8 cellular contexts compared by ENCODE assay signal in the genomic region with DNA sequence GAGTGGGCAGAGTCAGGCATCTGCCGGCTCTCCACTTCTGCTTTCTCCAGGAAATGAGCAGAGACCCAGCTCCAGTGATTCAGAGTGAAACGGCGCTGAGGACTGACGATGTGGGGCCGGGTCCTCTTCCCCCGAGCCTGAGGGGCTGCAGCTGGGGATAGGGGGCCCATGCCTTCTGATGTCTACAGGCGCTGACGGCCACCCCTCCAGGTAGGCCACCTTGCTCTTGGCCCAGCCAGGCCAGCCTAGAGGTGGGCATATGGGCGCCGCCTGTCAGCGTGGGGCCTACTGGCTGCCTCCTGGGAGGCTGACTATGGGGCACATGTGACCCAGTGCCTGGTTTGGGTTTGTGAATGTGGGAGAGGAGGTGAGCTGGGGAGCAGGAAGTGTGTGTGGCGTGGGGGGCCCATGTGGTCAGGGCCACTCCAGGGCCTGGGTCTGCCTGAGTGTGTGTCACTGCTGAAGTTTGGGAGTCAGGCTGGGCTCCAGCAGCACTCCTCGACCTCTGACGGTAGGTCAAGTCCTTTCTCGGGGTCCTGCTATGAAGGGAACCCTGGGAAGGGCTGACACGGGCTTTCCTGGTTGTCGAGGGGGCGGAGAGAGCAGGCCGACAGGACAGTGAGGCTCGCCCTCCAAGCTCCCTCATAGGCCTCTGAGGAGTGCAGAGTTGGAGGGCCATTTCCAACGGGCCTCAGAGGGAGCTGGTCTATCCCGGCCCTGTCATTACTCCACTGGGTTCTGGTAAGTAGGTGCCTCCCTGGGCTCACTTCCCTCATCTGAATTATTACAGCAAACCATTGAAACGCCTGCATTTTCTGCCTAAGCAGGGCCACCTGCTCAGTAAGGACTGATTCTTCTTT. TPM values are rescaled to one million over a fixed set of nuclear protein-coding genes. Genes with fewer than 3 reads are reported as not detected.
A peak's percentile ranks its signal among the peaks of the same experiment; 100 is the strongest.
DNase-seq lines count a peak whose midpoint lies in the region; ATAC-seq and TF ChIP-seq lines count a peak whose summit lies in the region.

A gene with protein sequence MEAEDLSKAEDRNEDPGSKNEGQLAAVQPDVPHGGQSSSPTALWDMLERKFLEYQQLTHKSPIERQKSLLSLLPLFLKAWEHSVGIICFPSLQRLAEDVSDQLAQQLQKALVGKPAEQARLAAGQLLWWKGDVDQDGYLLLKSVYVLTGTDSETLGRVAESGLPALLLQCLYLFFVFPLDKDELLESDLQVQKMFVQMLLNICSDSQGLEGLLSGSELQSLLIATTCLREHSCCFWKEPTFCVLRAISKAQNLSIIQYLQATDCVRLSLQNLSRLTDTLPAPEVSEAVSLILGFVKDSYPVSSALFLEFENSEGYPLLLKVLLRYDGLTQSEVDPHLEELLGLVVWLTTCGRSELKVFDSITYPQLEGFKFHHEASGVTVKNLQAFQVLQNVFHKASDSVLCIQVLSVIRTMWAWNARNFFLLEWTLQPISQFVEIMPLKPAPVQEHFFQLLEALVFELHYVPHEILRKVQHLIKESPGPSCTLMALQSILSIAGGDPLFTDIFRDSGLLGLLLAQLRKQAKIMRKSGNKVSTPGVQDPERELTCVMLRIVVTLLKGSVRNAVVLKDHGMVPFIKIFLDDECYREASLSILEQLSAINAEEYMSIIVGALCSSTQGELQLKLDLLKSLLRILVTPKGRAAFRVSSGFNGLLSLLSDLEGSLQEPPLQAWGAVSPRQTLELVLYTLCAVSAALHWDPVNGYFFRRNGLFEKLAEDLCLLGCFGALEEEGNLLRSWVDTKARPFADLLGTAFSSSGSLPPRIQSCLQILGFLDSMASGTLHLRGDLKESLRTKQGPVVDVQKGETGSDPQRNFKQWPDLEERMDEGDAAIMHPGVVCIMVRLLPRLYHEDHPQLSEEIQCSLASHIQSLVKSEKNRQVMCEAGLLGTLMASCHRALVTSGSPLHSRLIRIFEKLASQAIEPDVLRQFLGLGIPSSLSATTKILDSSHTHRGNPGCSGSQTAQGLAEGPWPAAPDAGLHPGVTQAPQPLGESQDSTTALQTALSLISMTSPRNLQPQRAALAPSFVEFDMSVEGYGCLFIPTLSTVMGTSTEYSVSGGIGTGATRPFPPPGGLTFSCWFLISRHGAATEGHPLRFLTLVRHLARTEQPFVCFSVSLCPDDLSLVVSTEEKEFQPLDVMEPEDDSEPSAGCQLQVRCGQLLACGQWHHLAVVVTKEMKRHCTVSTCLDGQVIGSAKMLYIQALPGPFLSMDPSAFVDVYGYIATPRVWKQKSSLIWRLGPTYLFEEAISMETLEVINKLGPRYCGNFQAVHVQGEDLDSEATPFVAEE (N-terminal part only) (plus strand): TSS at position 82 of the 860 bp plus-strand sequence. CDS start 24,860 bp downstream, outside the sequence.

- H4K20me1 ChIP-seq in Karpas-422 (ENCODE audit: insufficient read depth, low read depth, low read length): 0 out of 2 replicates have a peak, but pooled peaks cover 4% of the 10 kb centered on the region

- H3K4me3 ChIP-seq in Karpas-422 (ENCODE audit: low read length) (peak within 1 kb of the TSS; percentile 75), left ventricle myocardium inferior (peak within 1 kb of the TSS; percentile 23)

- peaks cover 98% of the 10 kb centered on the region for H3K4me1 ChIP-seq in Karpas-422 (ENCODE audit: low read length)
- H3K4me1 ChIP-seq in left ventricle myocardium inferior: peaks cover 9% of the 10 kb centered on the region

- H3K27me3 ChIP-seq in Karpas-422 (ENCODE audit: low read length): no peaks in the 10 kb centered on the region
- H3K27me3 ChIP-seq in left ventricle myocardium inferior (ENCODE audit: low read depth): no peaks in the 10 kb centered on the region

- peaks cover 57% of the 10 kb centered on the region for H3K79me2 ChIP-seq in Karpas-422 (ENCODE audit: low read length)

- DNase-seq in GM10266 (ENCODE audit: extremely low spot score) (peak; percentile 67), Karpas-422 (peak; percentile 88), left ventricle myocardium inferior (no peak), omental fat pad (ENCODE audit: low spot score) (no peak), cerebellar cortex (ENCODE audit: low spot score) (no peak), OCI-M1 (lab: John Stamatoyannopoulos, UW) (no peak)
- no peak for DNase-seq in activated CD8-positive, alpha-beta memory T cell treated with anti-CD3 and anti-CD28 coated beads for 24 hours

- intact Hi-C loops in left ventricle myocardium inferior (cut with micrococcal nuclease): no loop called here

- no peak within 1 kb of the TSS for H2AFZ ChIP-seq in Karpas-422 (ENCODE audit: low read length)

- H3K36me3 ChIP-seq in Karpas-422 (ENCODE audit: insufficient read depth, low read length) (peaks cover 13% of the 10 kb centered on the region), left ventricle myocardium inferior (no peaks in the 10 kb centered on the region)

- H3K9me3 ChIP-seq in Karpas-422 (ENCODE audit: low read length): no peaks in the 10 kb centered on the region
- H3K9me3 ChIP-seq in left ventricle myocardium inferior (replicated peaks): peaks cover 10% of the 10 kb centered on the region

- H3K9ac ChIP-seq in Karpas-422 (ENCODE audit: low read length): peak within 1 kb of the TSS; percentile 93

- peak within 1 kb of the TSS; percentile 91 for H3K4me2 ChIP-seq in Karpas-422 (ENCODE audit: low read depth, low read length, poor library complexity, severe bottlenecking)

- H3K27ac ChIP-seq in Karpas-422 (ENCODE audit: low read length) (peak within 1 kb of the TSS; percentile 97), left ventricle myocardium inferior (replicated peaks) (peak within 1 kb of the TSS; percentile 16)

- TF ChIP-seq CTCF in GM10266 (IDR thresholded peaks at IDR 0.05; ENCODE audit: control insufficient read depth, insufficient read depth, low read depth, missing control alignments) (no peak), left ventricle myocardium inferior (IDR thresholded peaks at IDR 0.05; ENCODE audit: borderline replicate concordance) (no peak), omental fat pad (IDR thresholded peaks at IDR 0.05) (no peak)

- H3K9me2 ChIP-seq in Karpas-422 (replicated peaks; ENCODE audit: insufficient read depth, low read length): no peaks in the 10 kb centered on the region

- ATAC-seq in GM21515 (IDR thresholded peaks at IDR 0.05; ENCODE audit: unreplicated experiment): peak; percentile 59
- ATAC-seq in omental fat pad (ENCODE audit: low FRiP score): no peak

RNA-seq across cellular contexts. Expression of the gene that starts here (rescaled TPM):
- total RNA-seq in Karpas-422 (2014; rRNA removed; shearing (Covaris generic); ENCODE audit: low replicate concordance): 144 and 181 TPM in 2 replicates
- total RNA-seq in left ventricle myocardium inferior (1.5 TPM), omental fat pad (10 to 100 TPM in 2 of 4 donors, 1 to 10 TPM in 2; 6.8 to 21.4 (median 10.5) TPM)

Comparison
In these comparisons a context has a peak if more than half of its experiments do, and no peak if none do; other contexts are left out.
1. DNase-seq: peak in GM10266 (single experiment) and Karpas-422 (single experiment); none in left ventricle myocardium inferior (single experiment), omental fat pad (single experiment), activated CD8-positive, alpha-beta memory T cell treated with anti-CD3 and anti-CD28 coated beads for 24 hours (single experiment), cerebellar cortex (single experiment) and OCI-M1 (single experiment).